Comparison of ENCODE assay signal across 8 cellular contexts in genomic region chr12:117727301-117727700, GRCh38.
"Had no signal": no experiment of that assay in that cellular context is flagged by ENCODE, and none has a peak within 500 bp of the region (broad histone marks: within the 10 kb centered on the region; RNA-seq: fewer than 3 reads in every experiment).

No MANE protein-coding gene starts in this region.

- H3K27ac Mint-ChIP-seq: H9, HFFc6 had no signal

- H3K4me3 Mint-ChIP-seq: H9, HFFc6 had no signal

- H3K4me3 ChIP-seq: K562 had no signal

- H3K27ac ChIP-seq: HL-60 had no signal

- DNase-seq: GOT3, H9, HCEC 1CT, HFFc6, KG1 had no signal

- ATAC-seq: HepG2, K562 had no signal

- H3K4me1 Mint-ChIP-seq: H9 had no signal
